ENCODE assay signal across 8 cellular contexts in the genomic region with DNA sequence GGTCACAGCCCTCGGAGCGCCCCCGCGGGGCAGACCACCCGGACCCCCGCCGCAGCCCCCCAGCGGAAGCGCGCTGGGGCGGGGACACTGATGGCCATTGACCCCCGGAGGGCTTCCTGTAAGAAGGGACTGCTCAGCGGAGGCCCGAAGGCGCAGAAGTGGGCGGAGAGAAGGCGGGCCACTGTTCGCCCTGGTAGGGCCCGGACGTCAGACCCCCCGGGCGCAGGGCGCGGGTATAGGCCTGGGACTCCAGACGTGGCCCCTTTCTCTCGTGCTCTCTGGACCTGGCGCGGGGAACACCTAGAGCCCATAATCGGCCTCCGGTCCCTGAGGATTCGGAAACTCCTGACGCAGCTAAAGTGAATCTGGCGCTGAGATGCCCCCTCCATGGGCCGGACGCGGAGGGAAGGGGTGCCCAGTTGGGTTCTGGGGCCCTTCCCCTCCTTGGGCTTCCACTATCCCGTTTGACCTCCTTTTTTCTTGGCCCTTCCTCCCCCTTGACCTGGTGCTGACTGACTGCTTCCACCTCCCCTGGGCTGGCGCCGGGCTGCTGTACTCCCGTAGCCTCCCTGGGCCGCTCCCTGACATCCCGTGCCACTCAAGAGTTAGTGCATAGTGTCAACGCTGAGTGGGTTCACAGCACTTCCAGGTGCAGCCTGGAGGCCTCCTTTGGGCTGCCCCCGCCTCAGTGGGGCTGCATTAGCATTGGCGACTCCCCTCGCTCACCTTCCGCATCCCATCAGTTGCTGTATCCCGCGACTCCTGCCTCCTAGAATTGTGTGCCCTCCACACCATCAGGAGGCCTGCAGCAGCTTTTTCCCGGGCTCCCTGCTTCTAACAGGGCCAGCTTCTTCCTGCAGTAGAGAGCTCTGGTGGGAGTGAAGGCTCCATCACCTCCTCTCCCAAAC. TPM values are rescaled to one million over a fixed set of nuclear protein-coding genes. Genes with fewer than 3 reads are reported as not detected.
DNase-seq lines count a peak whose midpoint lies in the region; ATAC-seq and TF ChIP-seq lines count a peak whose summit lies in the region.

No MANE protein-coding gene starts in this region.

- no peaks in the 10 kb centered on the region for H3K9me3 ChIP-seq in OCI-LY1 (ENCODE audit: low read length)
- H3K9me3 ChIP-seq in parathyroid adenoma (ENCODE audit: control insufficient read depth, low read length), result no peaks in the 10 kb centered on the region

- H3F3A ChIP-seq in OCI-LY1 (ENCODE audit: insufficient read depth, low read length), result no peaks in the 10 kb centered on the region

- H3K9ac ChIP-seq in OCI-LY1 (ENCODE audit: low read length), result peak overlapping the region; percentile 77
- H3K9ac ChIP-seq in parathyroid adenoma, result no peak overlapping the region

- peak overlapping the region; percentile 93 for H3K4me3 Mint-ChIP-seq in glutamatergic neuron (ENCODE audit: unreplicated experiment)

- H3K4me1 Mint-ChIP-seq in glutamatergic neuron (ENCODE audit: low read depth, unreplicated experiment), result peaks cover 7% of the 10 kb centered on the region

- TF ChIP-seq CTCF in OCI-LY1 (IDR thresholded peaks at IDR 0.05; ENCODE audit: low read length) (no peak), glutamatergic neuron (IDR thresholded peaks at IDR 0.05; ENCODE audit: partially characterized antibody, unreplicated experiment) (no peak), parathyroid adenoma (IDR thresholded peaks at IDR 0.05) (no peak)

- H3K4me3 ChIP-seq in OCI-LY1 (ENCODE audit: low read depth, low read length, poor library complexity, severe bottlenecking) (peak overlapping the region; percentile 97), parathyroid adenoma (ENCODE audit: low read depth, low read length) (peak overlapping the region; percentile 42)

- H3K9me2 ChIP-seq in OCI-LY1 (ENCODE audit: low read depth, low read length), result no peaks in the 10 kb centered on the region

- H2AFZ ChIP-seq in OCI-LY1 (ENCODE audit: low read length), result peak overlapping the region; percentile 69; the same call in 1 of the 2 replicates
- H2AFZ ChIP-seq in parathyroid adenoma, result peak overlapping the region; percentile 76

- H3K4me1 ChIP-seq in OCI-LY1 (ENCODE audit: insufficient read depth, low read length, severe bottlenecking) (peaks cover 17% of the 10 kb centered on the region), parathyroid adenoma (peaks cover 3% of the 10 kb centered on the region)

- no peaks in the 10 kb centered on the region for H3K36me3 Mint-ChIP-seq in glutamatergic neuron (ENCODE audit: unreplicated experiment)

- peaks cover 25% of the 10 kb centered on the region for H3K9me3 Mint-ChIP-seq in glutamatergic neuron (ENCODE audit: unreplicated experiment)

- peak; percentile 35 for DNase-seq in activated T-cell treated with anti-CD3 and anti-CD28 coated beads for 1 hour (ENCODE audit: low read depth)
- DNase-seq in activated T-cell treated with anti-CD3 and anti-CD28 coated beads, Interleukin-2, amount 50 U/mL, for 1 hour, result no peak
- peak; percentile 59 for DNase-seq in activated gamma-delta T cell treated with Interleukin-2 at 50 U/mL for 16 hours
- DNase-seq in glutamatergic neuron, result peak; percentile 60
- no peak for DNase-seq in NCI-H187 (lab: John Stamatoyannopoulos, UW)

- no peaks in the 10 kb centered on the region for H3K79me2 ChIP-seq in OCI-LY1 (ENCODE audit: insufficient read depth, low read length)
- no peaks in the 10 kb centered on the region for H3K79me2 ChIP-seq in parathyroid adenoma

- H3K27me3 ChIP-seq in OCI-LY1 (ENCODE audit: insufficient read depth, low read length), result no peaks in the 10 kb centered on the region; the same call in 1 of the 2 replicates
- H3K27me3 ChIP-seq in parathyroid adenoma (ENCODE audit: control insufficient read depth, insufficient read depth, low read length), result no peaks in the 10 kb centered on the region

- H3K27me3 Mint-ChIP-seq in glutamatergic neuron (ENCODE audit: unreplicated experiment), result peaks cover 23% of the 10 kb centered on the region

- no peaks in the 10 kb centered on the region for H3K36me3 ChIP-seq in OCI-LY1 (ENCODE audit: insufficient read depth, low read length)
- no peaks in the 10 kb centered on the region for H3K36me3 ChIP-seq in parathyroid adenoma (ENCODE audit: control insufficient read depth, insufficient read depth, low read length)

- H3K4me2 ChIP-seq in OCI-LY1 (ENCODE audit: low read length) (peak overlapping the region; percentile 96), parathyroid adenoma (ENCODE audit: low read length) (peak overlapping the region; percentile 50)

- H3K27ac Mint-ChIP-seq in glutamatergic neuron (ENCODE audit: unreplicated experiment), result peak overlapping the region; percentile 79

- peak; percentile 38 for ATAC-seq in HG02981 (IDR thresholded peaks at IDR 0.05; ENCODE audit: unreplicated experiment)

- H4K20me1 ChIP-seq in OCI-LY1 (ENCODE audit: insufficient read depth, low read length), result no peaks in the 10 kb centered on the region

- no peak overlapping the region for H3K27ac ChIP-seq in OCI-LY1 (ENCODE audit: low read depth, low read length, poor library complexity, severe bottlenecking)
- H3K27ac ChIP-seq in parathyroid adenoma, result no peak overlapping the region

RNA-seq across cellular contexts. Expression of gene ABTB1, which starts 0.7 kb away (rescaled TPM):
- 35.0 TPM for total RNA-seq in glutamatergic neuron (ENCODE audit: unreplicated experiment)

RNA-seq across cellular contexts. Expression of gene PODXL2, which starts 44.5 kb away (rescaled TPM):
- total RNA-seq in glutamatergic neuron (ENCODE audit: unreplicated experiment), result 139 TPM

Comparison
In these comparisons a context has a peak if more than half of its experiments do, and no peak if none do; other contexts are left out.
1. DNase-seq: peak in activated T-cell treated with anti-CD3 and anti-CD28 coated beads for 1 hour (single experiment), activated gamma-delta T cell treated with Interleukin-2 at 50 U/mL for 16 hours (single experiment) and glutamatergic neuron (single experiment); none in activated T-cell treated with anti-CD3 and anti-CD28 coated beads, Interleukin-2, amount 50 U/mL, for 1 hour (single experiment) and NCI-H187 (0 of 2).